In genomic region chr17:80529104-80529903, GRCh38 we compare ENCODE assay signal across 20 cellular contexts. TPM values are rescaled to one million over a fixed set of nuclear protein-coding genes. Genes with fewer than 3 reads are reported as not detected.
DNase-seq lines count a peak whose midpoint lies in the region; ATAC-seq and TF ChIP-seq lines count a peak whose summit lies in the region.
"Had no signal": no experiment of that assay in that cellular context is flagged by ENCODE, and none has a peak within 500 bp of the region (broad histone marks: within the 10 kb centered on the region; RNA-seq: fewer than 3 reads in every experiment).

No MANE protein-coding gene starts in this region.

- H3K27me3 Mint-ChIP-seq in HFFc6 (ENCODE audit: insufficient read depth), result peaks cover 5% of the 10 kb centered on the region; the same call in 1 of the 2 replicates

- H3K79me2 ChIP-seq in fibroblast of lung (ENCODE audit: control insufficient read depth, insufficient read depth, low read length), result no peaks in the 10 kb centered on the region

- H3K9me3 Mint-ChIP-seq in HFFc6, result no peaks in the 10 kb centered on the region
- H3K9me3 Mint-ChIP-seq: central memory CD8-positive, alpha-beta T cell; stimulated activated memory B cell treated with anti-CD40 and anti-IgM and Interleukin-4, amounts not matched to agents 10 μg/mL and 1 μg/mL and 100 μg/mL, for 72 hours; type B pancreatic cell had no signal

- peak overlapping the region; percentile 77 for H2AFZ ChIP-seq in fibroblast of lung (ENCODE audit: low read length)

- no peak overlapping the region for H3K27ac Mint-ChIP-seq in HFFc6
- H3K27ac Mint-ChIP-seq: stimulated activated memory B cell treated with anti-CD40 and anti-IgM and Interleukin-4, amounts not matched to agents 10 μg/mL and 1 μg/mL and 100 μg/mL, for 72 hours; type B pancreatic cell had no signal

- TF ChIP-seq CTCF in HFFc6 (IDR thresholded peaks at IDR 0.05) (no peak), fibroblast of lung (conservative IDR thresholded peaks at IDR 0.05 in 1 of 2, IDR thresholded peaks at IDR 0.05 in 1 of 2; ENCODE audit: low read depth in 1 of 2, low read length in 2 of 2) (no peak)

- H3K4me1 Mint-ChIP-seq in HFFc6 (ENCODE audit: low read depth), result peaks cover 27% of the 10 kb centered on the region
- H3K4me1 Mint-ChIP-seq: stimulated activated memory B cell treated with anti-CD40 and anti-IgM and Interleukin-4, amounts not matched to agents 10 μg/mL and 1 μg/mL and 100 μg/mL, for 72 hours had no signal

- H3K4me1 ChIP-seq in fibroblast of lung (ENCODE audit: control insufficient read depth, extremely low read depth, insufficient read depth, low read length), result no peaks in the 10 kb centered on the region

- H3K36me3 ChIP-seq in fibroblast of lung (ENCODE audit: control insufficient read depth, insufficient read depth, low read length), result no peaks in the 10 kb centered on the region

- no peaks in the 10 kb centered on the region for H3K27me3 ChIP-seq in fibroblast of lung (ENCODE audit: control insufficient read depth, insufficient read depth, low read length)

- H3K4me3 Mint-ChIP-seq in HFFc6, result peak overlapping the region; percentile 51
- H3K4me3 Mint-ChIP-seq: central memory CD8-positive, alpha-beta T cell; stimulated activated memory B cell treated with anti-CD40 and anti-IgM and Interleukin-4, amounts not matched to agents 10 μg/mL and 1 μg/mL and 100 μg/mL, for 72 hours; type B pancreatic cell had no signal

- H3K9me3 ChIP-seq in fibroblast of lung (ENCODE audit: control insufficient read depth, insufficient read depth, low read depth, low read length), result no peaks in the 10 kb centered on the region

- peak overlapping the region; percentile 11 for H3K4me2 ChIP-seq in fibroblast of lung (ENCODE audit: extremely low read depth, insufficient read depth, low read length)

- peaks cover 6% of the 10 kb centered on the region; the same call in 1 of the 2 replicates for H3K36me3 Mint-ChIP-seq in HFFc6 (ENCODE audit: low read depth)
- H3K36me3 Mint-ChIP-seq: stimulated activated memory B cell treated with anti-CD40 and anti-IgM and Interleukin-4, amounts not matched to agents 10 μg/mL and 1 μg/mL and 100 μg/mL, for 72 hours; type B pancreatic cell had no signal

- ATAC-seq in GM19455 (IDR thresholded peaks at IDR 0.05; ENCODE audit: unreplicated experiment) (no peak), HG03135 (IDR thresholded peaks at IDR 0.05; ENCODE audit: unreplicated experiment) (no peak)
- ATAC-seq: stimulated activated memory B cell treated with anti-CD40 and anti-IgM and Interleukin-4, amounts not matched to agents 10 μg/mL and 1 μg/mL and 100 μg/mL, for 72 hours had no signal

- DNase-seq in HFFc6 (no peak), NCI-H510A treated with DMSO at 0.1 percent for 48 hours (lab: John Stamatoyannopoulos, UW) (peak; percentile 66), fibroblast of lung (ENCODE audit: low read depth in 2 of 2) (no peak), retina (peak; percentile 30), NOMO-1 treated with DMSO at 0.1 percent for 48 hours (lab: John Stamatoyannopoulos, UW; ENCODE audit: unreplicated experiment) (no peak), OCI-M1 (lab: John Stamatoyannopoulos, UW) (no peak)
- DNase-seq: activated CD4-positive, alpha-beta T cell treated with anti-CD3 and anti-CD28 coated beads, Interleukin-2, amount 50 U/mL, for 4 hours; activated gamma-delta T cell treated with Interleukin-2 at 50 U/mL for 16 hours; AML-193; NCI-H1105 treated with DMSO at 0.1 percent for 48 hours; Right ventricle myocardium superior; stimulated activated CD4-positive, alpha-beta T cell treated with anti-CD3 and anti-CD28 coated beads, Interleukin-15, amount 100 ng/mL, for 24 hours; T-helper 1 cell had no signal

- no peaks in the 10 kb centered on the region for H4K20me1 ChIP-seq in fibroblast of lung (ENCODE audit: control insufficient read depth, extremely low read depth, insufficient read depth, low read length)

- H3K9ac ChIP-seq in fibroblast of lung (ENCODE audit: insufficient read depth, low read length), result no peak overlapping the region

- peak overlapping the region in 1 of 4 experiments; percentile 3 for H3K4me3 ChIP-seq in fibroblast of lung (replicated peaks in 1 of 4; ENCODE audit: control extremely low read depth in 1 of 4, insufficient read depth in 1 of 4, low read depth in 3 of 4, low read length in 4 of 4)

- no peak overlapping the region for H3K27ac ChIP-seq in fibroblast of lung (ENCODE audit: insufficient read depth, low read length)

RNA-seq across cellular contexts. Expression of gene RPTOR, which starts 15.3 kb away (rescaled TPM):
- 10 to 100 TPM; 34.4 to 39.2 (median 35.5) TPM for total RNA-seq in HFFc6 (2021; fragmentation: NEBNext Ultra II Directional; extraction: Animal tissue kit (Norgen Biotek cat#: 25700))
- 15.2 and 22.8 TPM in 2 replicates for total RNA-seq in fibroblast of lung
- 6.7 and 11.0 TPM in 2 replicates for polyA plus RNA-seq in fibroblast of lung
- polyA plus RNA-seq in fibroblast of lung (2012), result 12.7 and 17.5 TPM in 2 replicates
- 40.5 and 125 TPM in 2 replicates for polyA minus RNA-seq in fibroblast of lung (ENCODE audit: low replicate concordance)

RNA-seq across cellular contexts. Expression of gene NPTX1, which starts 52.9 kb away (rescaled TPM):
- 1 to 10 TPM in 4 of 6 experiments, under 1 TPM in 2; 0.26 to 2.9 (median 2.6) TPM for total RNA-seq in HFFc6 (2021; fragmentation: NEBNext Ultra II Directional; extraction: Animal tissue kit (Norgen Biotek cat#: 25700))
- total RNA-seq in fibroblast of lung, result 3.3 and 31.2 TPM in 2 replicates
- polyA plus RNA-seq in fibroblast of lung, result 14.9 and 86.0 TPM in 2 replicates
- polyA plus RNA-seq in fibroblast of lung (2012), result 23.4 and 100 TPM in 2 replicates
- polyA minus RNA-seq in fibroblast of lung (ENCODE audit: low replicate concordance), result 37.5 and 184 TPM in 2 replicates
- total RNA-seq: epithelial cell of proximal tubule, kidney epithelial cell, Right ventricle myocardium superior had no signal

Comparison
In these comparisons a context has a peak if more than half of its experiments do, and no peak if none do; other contexts are left out.
1. DNase-seq: peak in NCI-H510A treated with DMSO at 0.1 percent for 48 hours (single experiment) and retina (single experiment); none in HFFc6 (single experiment), fibroblast of lung (0 of 2), NOMO-1 treated with DMSO at 0.1 percent for 48 hours (single experiment) and OCI-M1 (single experiment).